Comparison of ENCODE assay signal across 8 cellular contexts in the genomic region with DNA sequence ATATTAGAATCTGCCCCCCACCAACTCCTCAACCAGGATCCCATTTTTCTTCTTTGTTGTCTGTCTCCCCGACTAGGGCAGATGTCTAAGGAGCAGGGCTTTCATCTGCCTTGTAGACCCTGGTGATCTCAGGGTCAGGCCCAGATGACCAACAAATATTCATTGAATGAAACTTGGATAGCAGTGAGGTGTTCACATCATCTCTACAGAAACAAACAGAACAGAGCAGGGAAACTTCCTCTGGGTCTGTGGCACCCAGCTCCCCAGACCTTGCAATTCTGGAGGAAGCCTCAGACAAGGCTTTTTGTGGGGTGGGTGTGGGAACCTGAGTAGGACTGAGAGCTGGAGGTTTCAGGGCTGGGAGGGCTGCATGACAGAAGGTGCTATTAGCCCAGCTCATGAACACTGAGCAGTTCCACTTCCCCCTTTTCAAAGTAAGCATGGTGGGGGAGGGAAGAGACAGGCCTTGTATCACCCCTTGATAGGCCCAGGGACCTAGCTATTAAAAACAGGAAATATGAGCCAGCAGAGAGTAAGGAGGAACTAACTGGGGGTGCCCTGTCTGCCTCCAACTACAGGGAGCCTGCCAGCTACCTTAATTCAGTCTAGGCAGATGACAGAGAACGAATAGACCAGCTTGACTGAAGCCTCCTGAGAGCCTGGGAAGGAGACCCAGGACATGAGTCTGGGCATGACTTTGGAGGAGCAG. TPM values are rescaled to one million over a fixed set of nuclear protein-coding genes. Genes with fewer than 3 reads are reported as not detected.
DNase-seq lines count a peak whose midpoint lies in the region; ATAC-seq lines count a peak whose summit lies in the region.

No MANE protein-coding gene starts in this region.

- H3K36me3 ChIP-seq in neuronal stem cell (replicated peaks in 1 of 2; ENCODE audit: control insufficient read depth in 2 of 2, insufficient read depth in 2 of 2, low read length in 2 of 2), result no peaks in the 10 kb centered on the region
- H3K36me3 ChIP-seq in HAP-1 (replicated peaks), result no peaks in the 10 kb centered on the region

- H3K14ac ChIP-seq in neuronal stem cell (ENCODE audit: low read length), result peak overlapping the region; percentile 5

- H4K8ac ChIP-seq in neuronal stem cell (ENCODE audit: low read depth, low read length), result no peak overlapping the region

- peak overlapping the region; percentile 41 for H2AK5ac ChIP-seq in neuronal stem cell (ENCODE audit: low read depth, low read length)

- POLR2A ChIA-PET in activated CD4-positive, alpha-beta T cell treated with anti-CD3 and anti-CD28 coated beads for 36 hours (lab: Charles Lee), result interaction anchor here (1.0 to 1.8 kb wide), 3 partner anchors 55 to 104 kb away, joined by 3 to 11 read pairs (median 5); no protein-coding TSS in a partner anchor

- no peaks in the 10 kb centered on the region for H3K9me3 Mint-ChIP-seq in activated CD4-positive, alpha-beta T cell treated with anti-CD3 and anti-CD28 coated beads for 36 hours (ENCODE audit: low read depth)
- H3K9me3 Mint-ChIP-seq in activated naive CD8-positive, alpha-beta T cell (ENCODE audit: low read depth), result no peaks in the 10 kb centered on the region

- H2BK5ac ChIP-seq in neuronal stem cell (ENCODE audit: low read length), result peak overlapping the region; percentile 20

- ATAC-seq in activated CD4-positive, alpha-beta T cell treated with anti-CD3 and anti-CD28 coated beads for 36 hours, result peak; percentile 61
- ATAC-seq in GM21717 (IDR thresholded peaks at IDR 0.05; ENCODE audit: unreplicated experiment), result peak; percentile 90

- no peaks in the 10 kb centered on the region for H3K27me3 Mint-ChIP-seq in activated CD4-positive, alpha-beta T cell treated with anti-CD3 and anti-CD28 coated beads for 36 hours
- H3K27me3 Mint-ChIP-seq in activated naive CD8-positive, alpha-beta T cell, result no peaks in the 10 kb centered on the region

- H3K27me3 ChIP-seq in neuronal stem cell (ENCODE audit: control insufficient read depth in 3 of 3, insufficient read depth in 3 of 3, low read depth in 1 of 3, low read length in 3 of 3), result no peaks in the 10 kb centered on the region
- H3K27me3 ChIP-seq in HAP-1 (ENCODE audit: low read depth), result no peaks in the 10 kb centered on the region

- no peaks in the 10 kb centered on the region for H3K36me3 Mint-ChIP-seq in activated CD4-positive, alpha-beta T cell treated with anti-CD3 and anti-CD28 coated beads for 36 hours (ENCODE audit: low read depth)
- no peaks in the 10 kb centered on the region for H3K36me3 Mint-ChIP-seq in activated naive CD8-positive, alpha-beta T cell

- intact Hi-C loops in activated CD4-positive, alpha-beta T cell treated with anti-CD3 and anti-CD28 coated beads for 36 hours (cut with DNase I, micrococcal nuclease), result loop anchor here (2.0 to 5.0 kb wide), 2 partner anchors 37 to 86 kb away; partner anchors contain the start of gene TOP1 (in 1 of the 2)

- no peaks in the 10 kb centered on the region for H3K79me1 ChIP-seq in neuronal stem cell (ENCODE audit: low read depth, low read length)

- no peak overlapping the region for H4K91ac ChIP-seq in neuronal stem cell (ENCODE audit: low read depth, low read length, poor library complexity)

- no peak overlapping the region for H2BK12ac ChIP-seq in neuronal stem cell (ENCODE audit: low read length)

- WGBS in neuronal stem cell (ENCODE audit: extremely low coverage in 2 of 2, insufficient read length in 2 of 2, insufficient replicate concordance in 1 of 2), 2 donors, result no CpG with 5 or more reads among the region's 2 CpGs

- H3K9me3 ChIP-seq in neuronal stem cell (replicated peaks in 1 of 2; ENCODE audit: control insufficient read depth in 2 of 2, insufficient read depth in 1 of 2, low read depth in 1 of 2, low read length in 2 of 2) (no peaks in the 10 kb centered on the region), HAP-1 (no peaks in the 10 kb centered on the region)

- H3K27ac ChIP-seq in neuronal stem cell (replicated peaks; ENCODE audit: low read length), result no peak overlapping the region

- peak overlapping the region; percentile 44 for H3K18ac ChIP-seq in neuronal stem cell (ENCODE audit: low read length)

- H3K4me3 Mint-ChIP-seq in activated CD4-positive, alpha-beta T cell treated with anti-CD3 and anti-CD28 coated beads for 36 hours, result no peak overlapping the region
- no peak overlapping the region for H3K4me3 Mint-ChIP-seq in activated naive CD8-positive, alpha-beta T cell

- H3K27ac Mint-ChIP-seq in activated CD4-positive, alpha-beta T cell treated with anti-CD3 and anti-CD28 coated beads for 36 hours, result peak overlapping the region; percentile 78
- peak overlapping the region; percentile 50 for H3K27ac Mint-ChIP-seq in activated naive CD8-positive, alpha-beta T cell

- no peak for DNase-seq in activated CD4-positive, alpha-beta T cell treated with anti-CD3 and anti-CD28 coated beads for 36 hours
- no peak for DNase-seq in activated CD4-positive, alpha-beta T cell treated with anti-CD3 and anti-CD28 coated beads, Interleukin-2, amount 50 U/mL, for 4 hours
- peak; percentile 98 for DNase-seq in KBM-7
- no peak for DNase-seq in neuronal stem cell (ENCODE audit: low spot score)
- no peak for DNase-seq in NCI-H128 (lab: John Stamatoyannopoulos, UW; ENCODE audit: unreplicated experiment)
- no peak for DNase-seq in HAP-1 (ENCODE audit: low spot score in 2 of 2)

- H3K4me3 ChIP-seq in neuronal stem cell (ENCODE audit: low read length in 2 of 2) (no peak overlapping the region), HAP-1 (no peak overlapping the region)

- H3K4me1 ChIP-seq in neuronal stem cell (ENCODE audit: control insufficient read depth in 2 of 2, insufficient read depth in 1 of 2, low read depth in 1 of 2, low read length in 2 of 2), result peaks cover 0 to 3% of the 10 kb centered on the region in 2 donors
- no peaks in the 10 kb centered on the region for H3K4me1 ChIP-seq in HAP-1

- H3K23ac ChIP-seq in neuronal stem cell (ENCODE audit: low read depth, low read length, poor library complexity), result no peak overlapping the region

- peak overlapping the region; percentile 92 for H2AFZ ChIP-seq in neuronal stem cell (ENCODE audit: low read length)

- CTCF ChIA-PET in activated CD4-positive, alpha-beta T cell treated with anti-CD3 and anti-CD28 coated beads for 36 hours (lab: Charles Lee), result interaction anchor here (0.7 to 13.9 kb wide), 49 partner anchors 8 to 618 kb away, joined by 3 to 279 read pairs (median 5); partner anchors contain the start of gene TOP1

- no peak overlapping the region for H3K4ac ChIP-seq in neuronal stem cell (ENCODE audit: low read length)

- H2BK120ac ChIP-seq in neuronal stem cell (ENCODE audit: low read depth, low read length), result no peak overlapping the region

- peaks cover 28% of the 10 kb centered on the region for H3K4me1 Mint-ChIP-seq in activated CD4-positive, alpha-beta T cell treated with anti-CD3 and anti-CD28 coated beads for 36 hours
- peaks cover 35% of the 10 kb centered on the region for H3K4me1 Mint-ChIP-seq in activated naive CD8-positive, alpha-beta T cell (ENCODE audit: low read depth)

- H2BK15ac ChIP-seq in neuronal stem cell (ENCODE audit: low read length), result peak overlapping the region; percentile 20

- no peak overlapping the region for H3K9ac ChIP-seq in neuronal stem cell (ENCODE audit: low read depth, low read length, poor library complexity)

- in situ Hi-C loops in KBM-7 (cut with MboI; ENCODE audit: low pct_unique_long_range_greater_than_20kb, low sequenced_read_pairs) (no loop called here), HAP-1 (cut with MboI; ENCODE audit: low sequenced_read_pairs) (no loop called here)

- H3K4me2 ChIP-seq in neuronal stem cell (ENCODE audit: insufficient read depth, low read length, poor library complexity, severe bottlenecking), result no peak overlapping the region

RNA-seq across cellular contexts. Expression of gene TOP1, which starts 37.3 kb away (rescaled TPM):
- 100 to 1,000 TPM; 111 to 124 TPM for total RNA-seq in activated CD4-positive, alpha-beta T cell treated with anti-CD3 and anti-CD28 coated beads for 36 hours
- 91.4 TPM for polyA plus RNA-seq in neuronal stem cell (2013, experiment 1 of 2)
- 94.9 TPM for polyA plus RNA-seq in neuronal stem cell (2013, experiment 2 of 2)
